Comparison of ENCODE assay signal across 9 cellular contexts in genomic region chr16:1338119-1338730, GRCh38. TPM values are rescaled to one million over a fixed set of nuclear protein-coding genes. Genes with fewer than 3 reads are reported as not detected.
DNase-seq lines count a peak whose midpoint lies in the region; ATAC-seq and TF ChIP-seq lines count a peak whose summit lies in the region.
"Had no signal": no experiment of that assay in that cellular context is flagged by ENCODE, and none has a peak within 500 bp of the region (broad histone marks: within the 10 kb centered on the region; RNA-seq: fewer than 3 reads in every experiment).

No MANE protein-coding gene starts in this region.

- H2AFZ ChIP-seq in PC-9, result no peak overlapping the region

- H3K4me2 ChIP-seq in PC-9, result no peak overlapping the region

- BruUV-seq in PC-9 (replicated peaks; lab: Mats Ljungman, UMichigan), result no TSS peak

- intact Hi-C loops in PC-9 (cut with micrococcal nuclease; ENCODE audit: unreplicated experiment), result no loop called here
- intact Hi-C loops in posterior cingulate gyrus (cut with DNase I), result no loop called here

- no peaks in the 10 kb centered on the region for H3K9me2 ChIP-seq in PC-9 (ENCODE audit: insufficient read depth)

- TF ChIP-seq CTCF in 22Rv1 (IDR thresholded peaks at IDR 0.05), result peak; percentile 83
- peak; percentile 70 for TF ChIP-seq CTCF in PC-9 (conservative IDR thresholded peaks at IDR 0.05)

- H3K9me3 ChIP-seq in PC-9 (ENCODE audit: insufficient read depth, low read depth), result no peaks in the 10 kb centered on the region

- no peaks in the 10 kb centered on the region for H3K79me2 ChIP-seq in PC-9 (ENCODE audit: low read depth)

- no peaks in the 10 kb centered on the region for H3K36me3 ChIP-seq in PC-9 (ENCODE audit: low read depth)

- DNase-seq in EH (ENCODE audit: low read depth) (peak; percentile 22), PC-9 (peak in 1 of 2 experiments; percentile 48), glomerular visceral epithelial cell (ENCODE audit: extremely low spot score) (peak; percentile 30), posterior cingulate gyrus (no peak), NCI-H1694 treated with DMSO at 0.1 percent for 48 hours (lab: John Stamatoyannopoulos, UW) (no peak), NCI-H446 (lab: John Stamatoyannopoulos, UW) (no peak)

- no peaks in the 10 kb centered on the region for H3K27me3 ChIP-seq in PC-9 (ENCODE audit: insufficient read depth, low read depth)

- ATAC-seq in HG03354 (IDR thresholded peaks at IDR 0.05; ENCODE audit: poor library complexity, severe bottlenecking, unreplicated experiment), result no peak

- POLR2A ChIA-PET in PC-9 (lab: Charles Lee; ENCODE audit: unreplicated experiment), result interaction anchor here (0.6 kb wide), 1 partner anchor 9 kb away, joined by 4 read pairs; no protein-coding TSS in a partner anchor

- H3F3A ChIP-seq in PC-9 (ENCODE audit: insufficient read depth, low read depth), result no peaks in the 10 kb centered on the region

- H3K4me1 ChIP-seq in PC-9 (replicated peaks; ENCODE audit: insufficient read depth), result 0 out of 2 replicates have a peak, but pooled peaks cover 5% of the 10 kb centered on the region

- H3K27ac ChIP-seq in 22Rv1 (no peak overlapping the region), PC-9 (no peak overlapping the region)
- H3K27ac ChIP-seq: SK-N-MC had no signal

- no peaks in the 10 kb centered on the region for H4K20me1 ChIP-seq in PC-9 (ENCODE audit: insufficient read depth)

- no peak overlapping the region for H3K4me3 ChIP-seq in PC-9
- H3K4me3 ChIP-seq: SK-N-MC had no signal

- CTCF ChIA-PET in PC-9 (lab: Charles Lee), result no interaction called here

RNA-seq across cellular contexts. Expression of gene BAIAP3, which starts 4.8 kb away (rescaled TPM):
- total RNA-seq in PC-9 (2021), result 35.0 and 47.3 TPM in 2 replicates

RNA-seq across cellular contexts. Expression of gene TSR3, which starts 13.5 kb away (rescaled TPM):
- total RNA-seq in PC-9 (2021), result 69.5 and 108 TPM in 2 replicates

RNA-seq across cellular contexts. Expression of gene GNPTG, which starts 13.5 kb away (rescaled TPM):
- 40.6 and 50.7 TPM in 2 replicates for total RNA-seq in PC-9 (2021)

RNA-seq across cellular contexts. Expression of gene UBE2I, which starts 28.8 kb away (rescaled TPM):
- total RNA-seq in PC-9 (2021), result 218 and 271 TPM in 2 replicates

Comparison
In these comparisons a context has a peak if more than half of its experiments do, and no peak if none do; other contexts are left out.
1. DNase-seq: peak in EH (single experiment) and glomerular visceral epithelial cell (single experiment); none in posterior cingulate gyrus (0 of 10), NCI-H1694 treated with DMSO at 0.1 percent for 48 hours (single experiment) and NCI-H446 (0 of 2).